ENCODE assay signal across 8 cellular contexts in genomic region chr16:14286381-14287230, GRCh38.
A peak's percentile ranks its signal among the peaks of the same experiment; 100 is the strongest.
DNase-seq lines count a peak whose midpoint lies in the region; ATAC-seq and TF ChIP-seq lines count a peak whose summit lies in the region.

No MANE protein-coding gene starts in this region.

- intact Hi-C loops in left cardiac atrium (cut with DNase I) = loop anchor here in 1 of 2 donors (5.0 kb wide), 1 partner anchor 364 kb away; the partner anchor contains the start of gene ERCC4

- DNase-seq in NCI-H2171 treated with DMSO at 0.1 percent for 48 hours (lab: John Stamatoyannopoulos, UW) = peak; percentile 36
- no peak for DNase-seq in NCI-H2171 (lab: John Stamatoyannopoulos, UW)
- DNase-seq in activated effector memory CD4-positive, alpha-beta T cell treated with anti-CD3 and anti-CD28 coated beads, Interleukin-2, amount 50 U/mL, for 16 hours = peak; percentile 79
- DNase-seq in left cardiac atrium = no peak
- DNase-seq in retinal pigment epithelial cell (ENCODE audit: low read depth) = peak; percentile 47
- DNase-seq in DMS 273 treated with DMSO at 0.1 percent for 48 hours (lab: John Stamatoyannopoulos, UW) = no peak

- no peak for TF ChIP-seq CTCF in retinal pigment epithelial cell (conservative IDR thresholded peaks at IDR 0.05; ENCODE audit: low read depth, low read length)

- H3K4me3 ChIP-seq in retinal pigment epithelial cell (ENCODE audit: low read length) = peak overlapping the region; percentile 56

- ATAC-seq in HG03196 (IDR thresholded peaks at IDR 0.05; ENCODE audit: unreplicated experiment) (peak; percentile 4), left cardiac atrium (peak; percentile 24 to 27), HG02623 (IDR thresholded peaks at IDR 0.05; ENCODE audit: unreplicated experiment) (no peak)

Comparison
In these comparisons a context has a peak if more than half of its experiments do, and no peak if none do; other contexts are left out.
1. DNase-seq: peak in NCI-H2171 treated with DMSO at 0.1 percent for 48 hours (single experiment), activated effector memory CD4-positive, alpha-beta T cell treated with anti-CD3 and anti-CD28 coated beads, Interleukin-2, amount 50 U/mL, for 16 hours (single experiment) and retinal pigment epithelial cell (single experiment); none in NCI-H2171 (single experiment), left cardiac atrium (single experiment) and DMS 273 treated with DMSO at 0.1 percent for 48 hours (single experiment).